ENCODE assay signal across 22 cellular contexts in genomic region chr12:112234303-112234702, GRCh38.
"Had no signal": no experiment of that assay in that cellular context is flagged by ENCODE, and none has a peak within 500 bp of the region (broad histone marks: within the 10 kb centered on the region; RNA-seq: fewer than 3 reads in every experiment).

No MANE protein-coding gene starts in this region.

- H3K27ac Mint-ChIP-seq: nephron progenitor cell; neural progenitor cell; progenitor cell of endocrine pancreas; stimulated activated naive CD8-positive, alpha-beta T cell treated with anti-CD3 and anti-CD28 coated beads, Interleukin-15, Interleukin-2, amounts not matched to agents 100 ng/mL and 50 ng/mL, for 24 hours; type B pancreatic cell had no signal

- DNase-seq: hippocampal formation; kidney; left colon; left lung; lower lobe of right lung; mammary epithelial cell; mesenchymal stem cell; naive thymus-derived CD8-positive, alpha-beta T cell; nephron progenitor cell; occipital lobe; right lobe of liver; stimulated activated CD4-positive, alpha-beta T cell treated with anti-CD3 and anti-CD28 coated beads, Interleukin-1b, Interleukin-23, amount 100 ng/mL, for 48 hours; stimulated activated CD4-positive, alpha-beta T cell treated with anti-CD3 and anti-CD28 coated beads, Interleukin-2, amount 100 ng/mL, for 48 hours; stimulated activated CD4-positive, alpha-beta T cell treated with anti-CD3 and anti-CD28 coated beads, Interleukin-4, amount 100 ng/mL, for 4 hours; stimulated activated CD8-positive, alpha-beta memory T cell treated with anti-CD3 and anti-CD28 coated beads, Interleukin-4, amount 100 ng/mL, for 48 hours; stimulated activated naive CD4-positive, alpha-beta T cell; tibial artery; uterus had no signal

- H3K4me3 Mint-ChIP-seq: naive thymus-derived CD8-positive, alpha-beta T cell; nephron progenitor cell; neural progenitor cell; stimulated activated naive CD8-positive, alpha-beta T cell treated with anti-CD3 and anti-CD28 coated beads, Interleukin-15, Interleukin-2, amounts not matched to agents 100 ng/mL and 50 ng/mL, for 24 hours; type B pancreatic cell had no signal

- H3K4me1 Mint-ChIP-seq: naive thymus-derived CD8-positive, alpha-beta T cell; nephron progenitor cell; neural progenitor cell had no signal

- H3K9me3 Mint-ChIP-seq: naive thymus-derived CD8-positive, alpha-beta T cell; nephron progenitor cell; neural progenitor cell; stimulated activated naive CD8-positive, alpha-beta T cell treated with anti-CD3 and anti-CD28 coated beads, Interleukin-15, Interleukin-2, amounts not matched to agents 100 ng/mL and 50 ng/mL, for 24 hours; type B pancreatic cell had no signal

- ATAC-seq: left colon; left lung; lower lobe of right lung; naive thymus-derived CD8-positive, alpha-beta T cell; right lobe of liver had no signal
